In the genomic region with DNA sequence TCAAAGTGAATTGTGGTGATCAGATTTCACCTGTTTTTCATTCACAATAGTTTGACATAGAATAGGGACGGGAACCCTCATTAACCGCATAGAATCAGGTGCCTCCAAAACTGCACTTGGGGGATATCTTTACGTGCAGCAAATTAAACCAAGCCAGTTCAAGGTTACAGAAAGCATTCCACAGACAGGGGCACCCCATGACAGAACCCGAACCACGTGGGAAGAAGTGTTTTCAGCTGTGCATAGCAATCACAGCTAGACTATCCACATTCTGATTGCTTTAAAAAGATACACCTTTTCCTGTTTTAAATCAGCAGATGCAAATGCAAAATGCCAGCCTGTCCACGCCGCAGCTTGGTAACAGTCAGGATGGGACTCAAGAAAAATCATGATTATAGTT, we compare ENCODE assay signal across 2 cellular contexts.
TF ChIP-seq lines count a peak whose summit lies in the region.

No MANE protein-coding gene starts in this region.

TF ChIP-seq in SK-N-SH treated with all-trans-retinoic acid at 6 μM for 48 hours, 23 proteins besides CTCF, POLR2A, EP300 and RAD21 (continued from another document):
- TF ChIP-seq, protein P1, sequence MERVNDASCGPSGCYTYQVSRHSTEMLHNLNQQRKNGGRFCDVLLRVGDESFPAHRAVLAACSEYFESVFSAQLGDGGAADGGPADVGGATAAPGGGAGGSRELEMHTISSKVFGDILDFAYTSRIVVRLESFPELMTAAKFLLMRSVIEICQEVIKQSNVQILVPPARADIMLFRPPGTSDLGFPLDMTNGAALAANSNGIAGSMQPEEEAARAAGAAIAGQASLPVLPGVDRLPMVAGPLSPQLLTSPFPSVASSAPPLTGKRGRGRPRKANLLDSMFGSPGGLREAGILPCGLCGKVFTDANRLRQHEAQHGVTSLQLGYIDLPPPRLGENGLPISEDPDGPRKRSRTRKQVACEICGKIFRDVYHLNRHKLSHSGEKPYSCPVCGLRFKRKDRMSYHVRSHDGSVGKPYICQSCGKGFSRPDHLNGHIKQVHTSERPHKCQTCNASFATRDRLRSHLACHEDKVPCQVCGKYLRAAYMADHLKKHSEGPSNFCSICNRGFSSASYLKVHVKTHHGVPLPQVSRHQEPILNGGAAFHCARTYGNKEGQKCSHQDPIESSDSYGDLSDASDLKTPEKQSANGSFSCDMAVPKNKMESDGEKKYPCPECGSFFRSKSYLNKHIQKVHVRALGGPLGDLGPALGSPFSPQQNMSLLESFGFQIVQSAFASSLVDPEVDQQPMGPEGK (CRISPR knock-in tag; IDR thresholded peaks at IDR 0.05; ENCODE audit: borderline replicate concordance), result no peak
- TF ChIP-seq, protein P2, sequence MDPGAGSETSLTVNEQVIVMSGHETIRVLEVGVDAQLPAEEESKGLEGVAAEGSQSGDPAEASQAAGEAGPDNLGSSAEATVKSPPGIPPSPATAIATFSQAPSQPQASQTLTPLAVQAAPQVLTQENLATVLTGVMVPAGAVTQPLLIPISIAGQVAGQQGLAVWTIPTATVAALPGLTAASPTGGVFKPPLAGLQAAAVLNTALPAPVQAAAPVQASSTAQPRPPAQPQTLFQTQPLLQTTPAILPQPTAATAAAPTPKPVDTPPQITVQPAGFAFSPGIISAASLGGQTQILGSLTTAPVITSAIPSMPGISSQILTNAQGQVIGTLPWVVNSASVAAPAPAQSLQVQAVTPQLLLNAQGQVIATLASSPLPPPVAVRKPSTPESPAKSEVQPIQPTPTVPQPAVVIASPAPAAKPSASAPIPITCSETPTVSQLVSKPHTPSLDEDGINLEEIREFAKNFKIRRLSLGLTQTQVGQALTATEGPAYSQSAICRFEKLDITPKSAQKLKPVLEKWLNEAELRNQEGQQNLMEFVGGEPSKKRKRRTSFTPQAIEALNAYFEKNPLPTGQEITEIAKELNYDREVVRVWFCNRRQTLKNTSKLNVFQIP (CRISPR knock-in tag; IDR thresholded peaks at IDR 0.05; ENCODE audit: borderline replicate concordance, low read depth), result no peak
- TF ChIP-seq ZC3H10 (CRISPR knock-in tag; IDR thresholded peaks at IDR 0.05), result no peak
- TF ChIP-seq ZFP30 (CRISPR knock-in tag; IDR thresholded peaks at IDR 0.05), result no peak
- TF ChIP-seq ESRRG (CRISPR knock-in tag; IDR thresholded peaks at IDR 0.05), result no peak
- TF ChIP-seq TOX (CRISPR knock-in tag; IDR thresholded peaks at IDR 0.05; ENCODE audit: borderline replicate concordance), result no peak
- TF ChIP-seq ZNF8 (CRISPR knock-in tag; IDR thresholded peaks at IDR 0.05), result no peak
- TF ChIP-seq SNAI2 (CRISPR knock-in tag; IDR thresholded peaks at IDR 0.05), result no peak
- no peak for TF ChIP-seq BACH2 (CRISPR knock-in tag; IDR thresholded peaks at IDR 0.05; ENCODE audit: borderline replicate concordance)
- TF ChIP-seq RARB (CRISPR knock-in tag; IDR thresholded peaks at IDR 0.05), result no peak
- no peak for TF ChIP-seq ZFP3 (CRISPR knock-in tag; IDR thresholded peaks at IDR 0.05)
- TF ChIP-seq, protein P3, sequence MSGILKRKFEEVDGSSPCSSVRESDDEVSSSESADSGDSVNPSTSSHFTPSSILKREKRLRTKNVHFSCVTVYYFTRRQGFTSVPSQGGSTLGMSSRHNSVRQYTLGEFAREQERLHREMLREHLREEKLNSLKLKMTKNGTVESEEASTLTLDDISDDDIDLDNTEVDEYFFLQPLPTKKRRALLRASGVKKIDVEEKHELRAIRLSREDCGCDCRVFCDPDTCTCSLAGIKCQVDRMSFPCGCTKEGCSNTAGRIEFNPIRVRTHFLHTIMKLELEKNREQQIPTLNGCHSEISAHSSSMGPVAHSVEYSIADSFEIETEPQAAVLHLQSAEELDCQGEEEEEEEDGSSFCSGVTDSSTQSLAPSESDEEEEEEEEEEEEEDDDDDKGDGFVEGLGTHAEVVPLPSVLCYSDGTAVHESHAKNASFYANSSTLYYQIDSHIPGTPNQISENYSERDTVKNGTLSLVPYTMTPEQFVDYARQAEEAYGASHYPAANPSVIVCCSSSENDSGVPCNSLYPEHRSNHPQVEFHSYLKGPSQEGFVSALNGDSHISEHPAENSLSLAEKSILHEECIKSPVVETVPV (CRISPR knock-in tag; IDR thresholded peaks at IDR 0.05), result no peak
- TF ChIP-seq, protein P4, sequence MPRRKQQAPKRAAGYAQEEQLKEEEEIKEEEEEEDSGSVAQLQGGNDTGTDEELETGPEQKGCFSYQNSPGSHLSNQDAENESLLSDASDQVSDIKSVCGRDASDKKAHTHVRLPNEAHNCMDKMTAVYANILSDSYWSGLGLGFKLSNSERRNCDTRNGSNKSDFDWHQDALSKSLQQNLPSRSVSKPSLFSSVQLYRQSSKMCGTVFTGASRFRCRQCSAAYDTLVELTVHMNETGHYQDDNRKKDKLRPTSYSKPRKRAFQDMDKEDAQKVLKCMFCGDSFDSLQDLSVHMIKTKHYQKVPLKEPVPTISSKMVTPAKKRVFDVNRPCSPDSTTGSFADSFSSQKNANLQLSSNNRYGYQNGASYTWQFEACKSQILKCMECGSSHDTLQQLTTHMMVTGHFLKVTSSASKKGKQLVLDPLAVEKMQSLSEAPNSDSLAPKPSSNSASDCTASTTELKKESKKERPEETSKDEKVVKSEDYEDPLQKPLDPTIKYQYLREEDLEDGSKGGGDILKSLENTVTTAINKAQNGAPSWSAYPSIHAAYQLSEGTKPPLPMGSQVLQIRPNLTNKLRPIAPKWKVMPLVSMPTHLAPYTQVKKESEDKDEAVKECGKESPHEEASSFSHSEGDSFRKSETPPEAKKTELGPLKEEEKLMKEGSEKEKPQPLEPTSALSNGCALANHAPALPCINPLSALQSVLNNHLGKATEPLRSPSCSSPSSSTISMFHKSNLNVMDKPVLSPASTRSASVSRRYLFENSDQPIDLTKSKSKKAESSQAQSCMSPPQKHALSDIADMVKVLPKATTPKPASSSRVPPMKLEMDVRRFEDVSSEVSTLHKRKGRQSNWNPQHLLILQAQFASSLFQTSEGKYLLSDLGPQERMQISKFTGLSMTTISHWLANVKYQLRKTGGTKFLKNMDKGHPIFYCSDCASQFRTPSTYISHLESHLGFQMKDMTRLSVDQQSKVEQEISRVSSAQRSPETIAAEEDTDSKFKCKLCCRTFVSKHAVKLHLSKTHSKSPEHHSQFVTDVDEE (CRISPR knock-in tag; IDR thresholded peaks at IDR 0.05), result no peak
- TF ChIP-seq ZNF565 (CRISPR knock-in tag; conservative IDR thresholded peaks at IDR 0.05; ENCODE audit: low read depth), result no peak
TF ChIP-seq in SK-N-SH treated with all-trans-retinoic acid at 6 μM for 48 hours: peak in this region for 0.

TF ChIP-seq in WTC11, 78 proteins besides CTCF, POLR2A, EP300 and RAD21 (continued from another document):
- TF ChIP-seq, protein P5, sequence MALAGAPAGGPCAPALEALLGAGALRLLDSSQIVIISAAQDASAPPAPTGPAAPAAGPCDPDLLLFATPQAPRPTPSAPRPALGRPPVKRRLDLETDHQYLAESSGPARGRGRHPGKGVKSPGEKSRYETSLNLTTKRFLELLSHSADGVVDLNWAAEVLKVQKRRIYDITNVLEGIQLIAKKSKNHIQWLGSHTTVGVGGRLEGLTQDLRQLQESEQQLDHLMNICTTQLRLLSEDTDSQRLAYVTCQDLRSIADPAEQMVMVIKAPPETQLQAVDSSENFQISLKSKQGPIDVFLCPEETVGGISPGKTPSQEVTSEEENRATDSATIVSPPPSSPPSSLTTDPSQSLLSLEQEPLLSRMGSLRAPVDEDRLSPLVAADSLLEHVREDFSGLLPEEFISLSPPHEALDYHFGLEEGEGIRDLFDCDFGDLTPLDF (CRISPR knock-in tag; IDR thresholded peaks at IDR 0.05), result no peak
- TF ChIP-seq ZNF416 (CRISPR knock-in tag; IDR thresholded peaks at IDR 0.05) (no peak), PRRX2 (CRISPR knock-in tag; IDR thresholded peaks at IDR 0.05) (no peak), OVOL2 (CRISPR knock-in tag; IDR thresholded peaks at IDR 0.05; ENCODE audit: borderline replicate concordance) (no peak), NR3C1 (CRISPR knock-in tag; conservative IDR thresholded peaks at IDR 0.05; ENCODE audit: low read depth) (no peak)
- TF ChIP-seq, protein P6, sequence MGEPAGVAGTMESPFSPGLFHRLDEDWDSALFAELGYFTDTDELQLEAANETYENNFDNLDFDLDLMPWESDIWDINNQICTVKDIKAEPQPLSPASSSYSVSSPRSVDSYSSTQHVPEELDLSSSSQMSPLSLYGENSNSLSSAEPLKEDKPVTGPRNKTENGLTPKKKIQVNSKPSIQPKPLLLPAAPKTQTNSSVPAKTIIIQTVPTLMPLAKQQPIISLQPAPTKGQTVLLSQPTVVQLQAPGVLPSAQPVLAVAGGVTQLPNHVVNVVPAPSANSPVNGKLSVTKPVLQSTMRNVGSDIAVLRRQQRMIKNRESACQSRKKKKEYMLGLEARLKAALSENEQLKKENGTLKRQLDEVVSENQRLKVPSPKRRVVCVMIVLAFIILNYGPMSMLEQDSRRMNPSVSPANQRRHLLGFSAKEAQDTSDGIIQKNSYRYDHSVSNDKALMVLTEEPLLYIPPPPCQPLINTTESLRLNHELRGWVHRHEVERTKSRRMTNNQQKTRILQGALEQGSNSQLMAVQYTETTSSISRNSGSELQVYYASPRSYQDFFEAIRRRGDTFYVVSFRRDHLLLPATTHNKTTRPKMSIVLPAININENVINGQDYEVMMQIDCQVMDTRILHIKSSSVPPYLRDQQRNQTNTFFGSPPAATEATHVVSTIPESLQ (CRISPR knock-in tag; IDR thresholded peaks at IDR 0.05), result no peak
